8 cellular contexts compared by ENCODE assay signal in genomic region chr19:1269065-1269477, GRCh38. TPM values are rescaled to one million over a fixed set of nuclear protein-coding genes. Genes with fewer than 3 reads are reported as not detected.
DNase-seq lines count a peak whose midpoint lies in the region; ATAC-seq and TF ChIP-seq lines count a peak whose summit lies in the region.

TSS of gene CIRBP (plus strand) at chr19:1269332. CDS start at chr19:1270934, 1,602 bp downstream.

- ATAC-seq in HG03439 (IDR thresholded peaks at IDR 0.05; ENCODE audit: unreplicated experiment): peak; percentile 51

- DNase-seq in AML-193 (lab: John Stamatoyannopoulos, UW) (peak; percentile 94 to 95), NCI-H524 (lab: John Stamatoyannopoulos, UW) (peak; percentile 98 to 99), cerebellum (ENCODE audit: low spot score) (peak; percentile 100), kidney glomerular epithelial cell (lab: John Stamatoyannopoulos, UW) (peak; percentile 92)
- peak; percentile 98 to 99 for DNase-seq in activated CD4-positive, alpha-beta T cell treated with anti-CD3 and anti-CD28 coated beads for 24 hours (ENCODE audit: low read depth in 2 of 2)
- DNase-seq in stimulated activated CD4-positive, alpha-beta T cell treated with anti-CD3 and anti-CD28 coated beads, Interleukin-15, amount 100 ng/mL, for 48 hours (ENCODE audit: low read depth in 2 of 2): peak; percentile 99

- TF ChIP-seq POLR2A in GM19193 (IDR thresholded peaks at IDR 0.05; ENCODE audit: extremely low read depth, insufficient read depth, insufficient read length): peak; percentile 100

RNA-seq across cellular contexts. Expression of gene CIRBP, which starts in this region (rescaled TPM):
- total RNA-seq in cerebellum: 328 TPM

Comparison
In these comparisons a context has a peak if more than half of its experiments do, and no peak if none do; other contexts are left out.
1. Peak in every context shown above with its lines: DNase-seq and ATAC-seq.